Comparison of ENCODE assay signal across 8 cellular contexts in the genomic region with DNA sequence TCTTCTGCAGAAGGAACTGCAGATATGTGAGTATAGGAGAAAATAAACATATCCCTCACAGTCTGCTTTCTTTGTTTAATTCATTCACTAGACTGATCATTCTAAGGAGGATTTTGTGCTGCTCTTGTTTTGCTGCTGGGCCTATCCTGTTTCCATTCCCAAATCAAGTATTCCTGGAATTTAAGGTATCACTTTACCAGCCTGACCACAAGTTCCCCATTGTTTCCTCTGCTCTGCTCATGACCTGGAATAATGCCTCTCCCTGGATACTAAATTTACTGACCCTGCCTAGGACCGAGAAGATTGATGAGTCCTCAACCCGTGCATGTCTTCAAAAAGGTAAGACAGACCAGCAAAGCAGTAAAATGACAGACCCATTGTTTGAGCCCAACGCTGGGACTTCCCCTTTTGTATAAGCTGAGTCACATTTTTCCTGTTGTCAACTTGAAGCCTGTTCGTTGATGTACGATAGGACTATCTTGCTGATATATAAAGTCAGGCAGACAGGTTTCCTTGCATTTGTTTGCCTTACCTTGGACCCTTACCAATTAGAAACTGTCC.
A peak's percentile ranks its signal among the peaks of the same experiment; 100 is the strongest.
DNase-seq lines count a peak whose midpoint lies in the region; ATAC-seq and TF ChIP-seq lines count a peak whose summit lies in the region.

No MANE protein-coding gene starts in this region.

- H3K27ac ChIP-seq in HL-60 (replicated peaks) (peak overlapping the region; percentile 85), esophagus squamous epithelium (peak overlapping the region in 2 of 4 donors; percentile 43 to 57), coronary artery (peak overlapping the region in 1 of 2 donors; percentile 51), aorta (ENCODE audit: low read depth in 1 of 2, low read length in 2 of 2) (no peak overlapping the region)

- DNase-seq in Daoy (ENCODE audit: low read depth) (peak; percentile 45), HL-60 (ENCODE audit: low read depth in 1 of 2, low spot score in 1 of 2) (peak; percentile 66 to 86), UCSD-AML1 (lab: John Stamatoyannopoulos, UW; ENCODE audit: unreplicated experiment) (peak; percentile 48), esophagus squamous epithelium (lab: John Stamatoyannopoulos, UW) (peak; percentile 1), retinal pigment epithelial cell (ENCODE audit: low read depth) (peak; percentile 18), coronary artery (ENCODE audit: low spot score) (no peak), aorta (no peak)

- no peaks in the 10 kb centered on the region for H3K9me3 ChIP-seq in esophagus squamous epithelium
- H3K9me3 ChIP-seq in aorta (ENCODE audit: control insufficient read depth, low read length), result no peaks in the 10 kb centered on the region

- H3K27me3 ChIP-seq in HL-60 (ENCODE audit: insufficient read depth, poor library complexity, severe bottlenecking), result no peaks in the 10 kb centered on the region
- no peaks in the 10 kb centered on the region for H3K27me3 ChIP-seq in esophagus squamous epithelium
- H3K27me3 ChIP-seq in aorta (ENCODE audit: control insufficient read depth in 1 of 2, insufficient read depth in 2 of 2, low read length in 1 of 2), result no peaks in the 10 kb centered on the region

- H3K4me1 ChIP-seq in esophagus squamous epithelium (peaks cover 0 to 49% (median 8%) of the 10 kb centered on the region in 3 donors), aorta (ENCODE audit: control insufficient read depth in 1 of 2, insufficient read depth in 2 of 2, low read length in 2 of 2) (no peaks in the 10 kb centered on the region)

- H3K4me3 ChIP-seq in HL-60 (replicated peaks; ENCODE audit: insufficient read depth, low read length), result no peak overlapping the region
- H3K4me3 ChIP-seq in esophagus squamous epithelium, result no peak overlapping the region
- H3K4me3 ChIP-seq in retinal pigment epithelial cell (ENCODE audit: low read length), result no peak overlapping the region
- no peak overlapping the region for H3K4me3 ChIP-seq in coronary artery
- no peak overlapping the region for H3K4me3 ChIP-seq in aorta (ENCODE audit: low read length in 2 of 2)

- no peak for TF ChIP-seq POLR2A in esophagus squamous epithelium (IDR thresholded peaks at IDR 0.05)

- WGBS in esophagus squamous epithelium, 2 donors, result 6 to 11% methylated on average over 5 of the region's 5 CpGs
- WGBS in aorta, 2 donors, result 31 to 42% methylated on average over 5 of the region's 5 CpGs

- TF ChIP-seq CTCF in HL-60 (IDR thresholded peaks at IDR 0.05; ENCODE audit: insufficient read depth, low read length) (no peak), esophagus squamous epithelium (IDR thresholded peaks at IDR 0.05) (no peak), retinal pigment epithelial cell (conservative IDR thresholded peaks at IDR 0.05; ENCODE audit: low read depth, low read length) (no peak), coronary artery (IDR thresholded peaks at IDR 0.05) (no peak)

- ATAC-seq in GM21423 (IDR thresholded peaks at IDR 0.05; ENCODE audit: unreplicated experiment) (peak; percentile 31), aorta (ENCODE audit: low FRiP score) (no peak)

- intact Hi-C loops in esophagus squamous epithelium (cut with DNase I) (no loop called here), aorta (cut with DNase I) (no loop called here)

- H3K36me3 ChIP-seq in esophagus squamous epithelium, result no peaks in the 10 kb centered on the region
- H3K36me3 ChIP-seq in aorta (ENCODE audit: control insufficient read depth in 1 of 2, insufficient read depth in 2 of 2, low read length in 1 of 2), result no peaks in the 10 kb centered on the region

Comparison
In these comparisons a context has a peak if more than half of its experiments do, and no peak if none do; other contexts are left out.
1. DNase-seq: peak in Daoy (single experiment), HL-60 (2 of 2), UCSD-AML1 (single experiment), esophagus squamous epithelium (single experiment) and retinal pigment epithelial cell (single experiment); none in coronary artery (single experiment) and aorta (0 of 2).